Comparison of ENCODE assay signal across 8 cellular contexts in the genomic region with DNA sequence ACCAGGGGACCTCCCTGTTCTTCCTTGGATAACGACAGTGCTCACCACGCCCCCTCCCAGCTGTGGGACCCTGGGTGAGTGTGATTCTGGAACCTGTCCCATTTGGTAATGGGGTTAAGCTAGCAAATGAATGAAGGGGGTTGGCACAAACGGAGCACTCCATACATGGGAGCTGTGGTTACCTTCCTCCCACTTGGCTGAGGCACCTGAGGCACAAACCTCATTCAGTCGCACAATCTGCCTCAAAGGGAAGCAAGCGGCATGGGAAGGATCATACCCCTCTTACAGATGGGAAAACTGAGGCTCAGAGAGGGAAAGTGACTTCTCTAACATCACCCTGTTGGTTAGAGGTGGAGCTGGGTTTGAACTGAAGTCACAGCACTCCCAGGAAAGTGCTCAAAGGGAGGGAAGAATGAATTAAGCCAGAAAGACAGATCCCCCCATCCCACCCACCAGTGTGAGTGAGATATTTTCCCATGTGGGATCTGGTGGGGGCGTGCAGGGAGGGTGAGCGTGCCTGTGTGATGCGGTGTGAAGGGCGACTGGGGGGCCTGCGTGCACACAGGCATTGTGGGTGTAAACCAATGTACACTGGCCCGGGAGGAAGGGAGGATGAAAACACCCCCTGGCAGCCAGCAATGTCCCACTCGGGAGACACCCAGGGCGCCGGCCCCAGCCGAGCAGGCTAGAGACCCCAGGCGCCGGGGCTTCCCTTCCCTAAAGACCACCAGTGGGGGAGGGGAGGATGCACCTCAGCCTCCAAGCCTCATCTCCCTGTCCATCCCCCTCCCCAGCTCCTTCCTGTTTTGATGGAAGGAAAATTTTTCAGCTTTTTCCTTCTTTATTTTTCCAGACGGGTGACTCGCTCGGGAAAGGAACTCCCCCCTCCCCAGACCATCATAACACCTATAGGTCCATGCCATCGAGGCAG. TPM values are rescaled to one million over a fixed set of nuclear protein-coding genes. Genes with fewer than 3 reads are reported as not detected.
DNase-seq lines count a peak whose midpoint lies in the region; ATAC-seq and TF ChIP-seq lines count a peak whose summit lies in the region.

No MANE protein-coding gene starts in this region.

- TF ChIP-seq POLR2A in breast epithelium (IDR thresholded peaks at IDR 0.05) (no peak), gastroesophageal sphincter (IDR thresholded peaks at IDR 0.05) (no peak)

- TF ChIP-seq EP300 in gastroesophageal sphincter (IDR thresholded peaks at IDR 0.05) = no peak

- no peaks in the 10 kb centered on the region for H3K27me3 Mint-ChIP-seq in MCF 10A (ENCODE audit: insufficient read depth, unreplicated experiment)

- intact Hi-C loops in breast epithelium (cut with DNase I; ENCODE audit: low total_unique reads) = no loop called here
- intact Hi-C loops in MCF 10A (cut with micrococcal nuclease) = loop anchor here (5.0 kb wide), 2 partner anchors 40 to 80 kb away; no protein-coding TSS in a partner anchor

- H3K4me1 ChIP-seq in breast epithelium = peaks cover 0 to 13% of the 10 kb centered on the region in 2 donors
- peaks cover 0 to 45% (median 26%) of the 10 kb centered on the region in 3 donors for H3K4me1 ChIP-seq in gastroesophageal sphincter
- peaks cover 4 to 55% (median 20%) of the 10 kb centered on the region in 5 donors for H3K4me1 ChIP-seq in subcutaneous abdominal adipose tissue (ENCODE audit: control insufficient read depth in 5 of 5, insufficient read depth in 5 of 5, low read length in 5 of 5)

- TF ChIP-seq CTCF in breast epithelium (IDR thresholded peaks at IDR 0.05) (no peak), MCF 10A (IDR thresholded peaks at IDR 0.05; ENCODE audit: unreplicated experiment) (no peak), VCaP (conservative IDR thresholded peaks at IDR 0.05) (no peak), gastroesophageal sphincter (IDR thresholded peaks at IDR 0.05) (no peak), GM13977 (IDR thresholded peaks at IDR 0.05; ENCODE audit: extremely low read depth, insufficient read depth, missing control alignments) (no peak)

- POLR2A ChIA-PET in MCF 10A (lab: Yijun Ruan, JAX) = interaction anchor here (0.6 to 2.5 kb wide), 9 partner anchors 8 to 77 kb away, joined by 3 to 17 read pairs (median 4); a partner anchor contains a TSS

- H3K27ac ChIP-seq in breast epithelium = peak overlapping the region; percentile 44 to 70
- peak overlapping the region; percentile 59; the same call in 1 of the 2 replicates for H3K27ac ChIP-seq in VCaP
- H3K27ac ChIP-seq in gastroesophageal sphincter = peak overlapping the region in 3 of 4 donors; percentile 29 to 78 (median 60)
- peak overlapping the region; percentile 37 for H3K27ac ChIP-seq in subcutaneous abdominal adipose tissue (ENCODE audit: low read depth, low read length)

- no peak overlapping the region for H3K4me3 Mint-ChIP-seq in MCF 10A (ENCODE audit: unreplicated experiment)

- CTCF ChIA-PET in MCF 10A (lab: Yijun Ruan, JAX) = interaction anchor here (0.8 to 1.2 kb wide), 5 partner anchors 38 to 83 kb away, joined by 3 to 4 read pairs (median 3); no protein-coding TSS in a partner anchor

- H3K27me3 ChIP-seq in breast epithelium (no peaks in the 10 kb centered on the region), gastroesophageal sphincter (peaks cover 17% of the 10 kb centered on the region), subcutaneous abdominal adipose tissue (ENCODE audit: control insufficient read depth in 5 of 5, insufficient read depth in 4 of 5, low read length in 5 of 5) (peaks cover 0 to 49% (median 20%) of the 10 kb centered on the region in 5 donors)

- H3K27ac Mint-ChIP-seq in MCF 10A (ENCODE audit: low read depth, unreplicated experiment) = no peak overlapping the region

- BruUV-seq in MCF 10A (replicated peaks; lab: Mats Ljungman, UMichigan) = no TSS peak

- DNase-seq in breast epithelium (ENCODE audit: low spot score in 2 of 2) = no peak
- DNase-seq in MCF 10A (ENCODE audit: unreplicated experiment) = no peak
- DNase-seq in GM19240 (ENCODE audit: insufficient read length, low spot score) = no peak
- DNase-seq in GM13977 (ENCODE audit: low spot score) = no peak
- DNase-seq in Ammon's horn (ENCODE audit: low spot score) = no peak

- H3K4me3 ChIP-seq in breast epithelium = peak overlapping the region in 1 of 3 donors; percentile 36
- H3K4me3 ChIP-seq in gastroesophageal sphincter = peak overlapping the region in 1 of 2 donors; percentile 19
- no peak overlapping the region for H3K4me3 ChIP-seq in subcutaneous abdominal adipose tissue (ENCODE audit: low read depth in 1 of 5, low read length in 5 of 5)

- no peaks in the 10 kb centered on the region for H3K36me3 Mint-ChIP-seq in MCF 10A (ENCODE audit: insufficient read depth, unreplicated experiment)

- H3K36me3 ChIP-seq in breast epithelium = no peaks in the 10 kb centered on the region
- no peaks in the 10 kb centered on the region for H3K36me3 ChIP-seq in gastroesophageal sphincter
- H3K36me3 ChIP-seq in subcutaneous abdominal adipose tissue (ENCODE audit: control insufficient read depth in 5 of 5, insufficient read depth in 5 of 5, low read length in 5 of 5) = no peaks in the 10 kb centered on the region

- no peak overlapping the region for H3K9ac ChIP-seq in subcutaneous abdominal adipose tissue (ENCODE audit: low read length in 5 of 5)

- ATAC-seq in gastroesophageal sphincter = no peak

- H3K4me1 Mint-ChIP-seq in MCF 10A (ENCODE audit: insufficient read depth, unreplicated experiment) = peaks cover 21% of the 10 kb centered on the region

- no peaks in the 10 kb centered on the region for H3K9me3 ChIP-seq in breast epithelium
- no peaks in the 10 kb centered on the region for H3K9me3 ChIP-seq in gastroesophageal sphincter
- H3K9me3 ChIP-seq in subcutaneous abdominal adipose tissue (ENCODE audit: control insufficient read depth in 5 of 5, low read length in 5 of 5) = no peaks in the 10 kb centered on the region

- in situ Hi-C loops in GM13977 (cut with MboI; ENCODE audit: low pct_unique_long_range_greater_than_20kb, low sequenced_read_pairs, unreplicated experiment) = no loop called here

- H3K9me3 Mint-ChIP-seq in MCF 10A (ENCODE audit: unreplicated experiment) = no peaks in the 10 kb centered on the region

- WGBS in gastroesophageal sphincter (ENCODE audit: low coverage in 1 of 2), 2 donors = 12 to 25% methylated on average over 6 to 17 of the region's 21 CpGs

RNA-seq across cellular contexts. Expression of a gene that starts 7.9 kb away (rescaled TPM):
- 10 to 100 TPM in 1 of 3 donors, 1 to 10 TPM in 2; 5.3 to 11.1 (median 8.5) TPM for total RNA-seq in breast epithelium
- 0.29 and 0.37 TPM in 2 replicates for total RNA-seq in MCF 10A (2022)
- 10 to 100 TPM in 3 of 4 donors, 1 to 10 TPM in 1; 7.1 to 27.9 (median 15.1) TPM for total RNA-seq in gastroesophageal sphincter
